Comparison of ENCODE assay signal across 25 cellular contexts in the genomic region with DNA sequence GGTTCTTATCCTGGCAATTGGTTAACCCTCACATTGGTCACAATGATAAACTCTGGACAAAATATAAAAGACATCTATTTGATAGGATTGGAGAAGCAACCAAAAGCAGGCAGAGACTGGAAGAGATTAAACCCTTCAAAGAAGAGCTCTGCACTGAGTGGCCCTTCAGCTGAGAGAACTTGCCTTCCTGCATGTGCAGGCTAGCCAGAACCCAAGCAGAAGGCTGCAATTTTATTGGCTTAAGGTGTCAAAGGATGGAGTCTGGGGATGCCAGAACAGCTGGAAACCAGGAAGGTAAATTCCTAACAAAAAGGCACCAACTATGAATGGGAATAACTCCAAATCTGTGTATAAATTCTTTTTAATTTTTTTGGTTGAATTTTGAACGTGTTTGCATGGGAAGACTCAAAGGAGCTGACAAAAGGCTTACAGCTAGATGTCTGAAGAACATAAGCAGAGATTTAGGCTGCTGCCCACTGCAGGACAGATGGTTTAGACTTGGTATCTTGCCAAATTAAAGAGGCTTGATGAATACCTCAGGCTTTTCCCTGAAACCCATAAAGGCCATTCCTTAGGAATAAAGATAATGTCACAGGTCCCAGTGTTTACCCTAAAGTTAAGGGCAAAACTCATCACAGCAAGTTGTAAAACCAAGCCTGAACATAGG.
DNase-seq lines count a peak whose midpoint lies in the region; ATAC-seq and TF ChIP-seq lines count a peak whose summit lies in the region.
"Had no signal": no experiment of that assay in that cellular context is flagged by ENCODE, and none has a peak within 500 bp of the region (broad histone marks: within the 10 kb centered on the region; RNA-seq: fewer than 3 reads in every experiment).

No MANE protein-coding gene starts in this region.

- H3K4me1 Mint-ChIP-seq in activated T-cell treated with anti-CD3 and anti-CD28 coated beads, Interleukin-2, amount 50 U/mL, for 24 hours (ENCODE audit: low read depth), result no peaks in the 10 kb centered on the region
- H3K4me1 Mint-ChIP-seq: mesothelial cell of epicardium had no signal

- H3K27me3 Mint-ChIP-seq in activated T-cell treated with anti-CD3 and anti-CD28 coated beads, Interleukin-2, amount 50 U/mL, for 24 hours, result no peaks in the 10 kb centered on the region
- H3K27me3 Mint-ChIP-seq: activated CD4-positive, alpha-beta memory T cell treated with anti-CD3 and anti-CD28 coated beads, Interleukin-2, amount 10 ng/mL, durations not matched to agents 7 days and 5 days; activated naive CD8-positive, alpha-beta T cell treated with anti-CD3 and anti-CD28 coated beads, Interleukin-2, amount 10 ng/mL, durations not matched to agents 7 days and 5 days; CD8-positive, alpha-beta memory T cell; naive thymus-derived CD8-positive, alpha-beta T cell had no signal

- H3K9me3 ChIP-seq in vagina, result no peaks in the 10 kb centered on the region
- H3K9me3 ChIP-seq: upper lobe of left lung had no signal

- TF ChIP-seq CTCF in vagina (IDR thresholded peaks at IDR 0.05), result no peak

- no peaks in the 10 kb centered on the region for H3K9me3 Mint-ChIP-seq in activated T-cell treated with anti-CD3 and anti-CD28 coated beads, Interleukin-2, amount 50 U/mL, for 24 hours
- H3K9me3 Mint-ChIP-seq: activated CD4-positive, alpha-beta memory T cell treated with anti-CD3 and anti-CD28 coated beads, Interleukin-2, amount 10 ng/mL, durations not matched to agents 7 days and 5 days; immature natural killer cell; naive thymus-derived CD8-positive, alpha-beta T cell had no signal

- no peak overlapping the region for H3K4me3 ChIP-seq in vagina
- H3K4me3 ChIP-seq: upper lobe of left lung had no signal

- H3K4me1 ChIP-seq in vagina, result no peaks in the 10 kb centered on the region
- H3K4me1 ChIP-seq: upper lobe of left lung had no signal

- H3K27ac ChIP-seq in vagina, result no peak overlapping the region
- H3K27ac ChIP-seq: upper lobe of left lung had no signal

- intact Hi-C loops in vagina (cut with DNase I), result no loop called here

- no peaks in the 10 kb centered on the region for H3K36me3 ChIP-seq in vagina
- H3K36me3 ChIP-seq: upper lobe of left lung had no signal

- no peak for TF ChIP-seq POLR2A in vagina (IDR thresholded peaks at IDR 0.05)

- no peaks in the 10 kb centered on the region for H3K27me3 ChIP-seq in vagina
- H3K27me3 ChIP-seq: upper lobe of left lung had no signal

- DNase-seq in NCI-H748 (lab: John Stamatoyannopoulos, UW; ENCODE audit: unreplicated experiment) (peak; percentile 18), NCI-H748 treated with DMSO at 0.1 percent for 48 hours (lab: John Stamatoyannopoulos, UW) (no peak), NCI-H446 treated with DMSO at 0.1 percent for 48 hours (lab: John Stamatoyannopoulos, UW) (peak; percentile 12), cerebellum (ENCODE audit: low spot score) (peak; percentile 19), vagina (ENCODE audit: extremely low spot score in 2 of 2) (no peak), DMS114 treated with DMSO at 0.1 percent for 48 hours (lab: John Stamatoyannopoulos, UW; ENCODE audit: unreplicated experiment) (no peak)
- DNase-seq in activated T-cell treated with anti-CD3 and anti-CD28 coated beads, Interleukin-2, amount 50 U/mL, for 24 hours, result no peak
- DNase-seq: activated CD4-positive, alpha-beta memory T cell treated with anti-CD3 and anti-CD28 coated beads, Interleukin-2, amount 10 ng/mL, durations not matched to agents 7 days and 5 days; activated effector memory CD4-positive, alpha-beta T cell treated with Interleukin-2 at 50 U/mL for 16 hours; activated naive CD8-positive, alpha-beta T cell treated with anti-CD3 and anti-CD28 coated beads, Interleukin-2, amount 10 ng/mL, durations not matched to agents 7 days and 5 days; AML-193; CD8-positive, alpha-beta memory T cell; head of caudate nucleus; immature natural killer cell; naive thymus-derived CD8-positive, alpha-beta T cell; NCI-H2081 treated with DMSO at 0.1 percent for 48 hours; NCI-H526 treated with DMSO at 0.1 percent for 48 hours; small intestine; stimulated activated CD4-positive, alpha-beta T cell treated with anti-CD3 and anti-CD28 coated beads, Interleukin-1b, Interleukin-23, amount 100 ng/mL, for 48 hours; SW 1271; upper lobe of left lung had no signal

- H3K36me3 Mint-ChIP-seq in activated T-cell treated with anti-CD3 and anti-CD28 coated beads, Interleukin-2, amount 50 U/mL, for 24 hours (ENCODE audit: low read depth), result peaks cover 3% of the 10 kb centered on the region

- no peak overlapping the region for H3K4me3 Mint-ChIP-seq in activated T-cell treated with anti-CD3 and anti-CD28 coated beads, Interleukin-2, amount 50 U/mL, for 24 hours
- H3K4me3 Mint-ChIP-seq: activated CD4-positive, alpha-beta memory T cell treated with anti-CD3 and anti-CD28 coated beads, Interleukin-2, amount 10 ng/mL, durations not matched to agents 7 days and 5 days; activated naive CD8-positive, alpha-beta T cell treated with anti-CD3 and anti-CD28 coated beads, Interleukin-2, amount 10 ng/mL, durations not matched to agents 7 days and 5 days; CD8-positive, alpha-beta memory T cell; immature natural killer cell; mesothelial cell of epicardium; naive thymus-derived CD8-positive, alpha-beta T cell had no signal

- H3K27ac Mint-ChIP-seq in activated T-cell treated with anti-CD3 and anti-CD28 coated beads, Interleukin-2, amount 50 U/mL, for 24 hours, result no peak overlapping the region
- H3K27ac Mint-ChIP-seq: activated CD4-positive, alpha-beta memory T cell treated with anti-CD3 and anti-CD28 coated beads, Interleukin-2, amount 10 ng/mL, durations not matched to agents 7 days and 5 days; activated naive CD8-positive, alpha-beta T cell treated with anti-CD3 and anti-CD28 coated beads, Interleukin-2, amount 10 ng/mL, durations not matched to agents 7 days and 5 days; CD8-positive, alpha-beta memory T cell; immature natural killer cell; mesothelial cell of epicardium; naive thymus-derived CD8-positive, alpha-beta T cell had no signal

- no peak for ATAC-seq in HG02588 (IDR thresholded peaks at IDR 0.05; ENCODE audit: unreplicated experiment)
- ATAC-seq: activated CD4-positive, CD25-positive, alpha-beta regulatory T cell treated with anti-CD3 and anti-CD28 coated beads, Interleukin-2, amount 50 U/mL, for 24 hours; left lobe of liver; naive thymus-derived CD8-positive, alpha-beta T cell had no signal

Comparison
In these comparisons a context has a peak if more than half of its experiments do, and no peak if none do; other contexts are left out.
1. DNase-seq: peak in NCI-H748 (single experiment), NCI-H446 treated with DMSO at 0.1 percent for 48 hours (single experiment) and cerebellum (single experiment); none in NCI-H748 treated with DMSO at 0.1 percent for 48 hours (single experiment), vagina (0 of 2), DMS114 treated with DMSO at 0.1 percent for 48 hours (single experiment) and activated T-cell treated with anti-CD3 and anti-CD28 coated beads, Interleukin-2, amount 50 U/mL, for 24 hours (single experiment).